In genomic region chr5:170296935-170297588, GRCh38 we compare ENCODE assay signal across 8 cellular contexts. TPM values are rescaled to one million over a fixed set of nuclear protein-coding genes. Genes with fewer than 3 reads are reported as not detected.
A peak's percentile ranks its signal among the peaks of the same experiment; 100 is the strongest.
DNase-seq lines count a peak whose midpoint lies in the region; ATAC-seq, FAIRE-seq and TF ChIP-seq lines count a peak whose summit lies in the region.

No MANE protein-coding gene starts in this region.

- no peaks in the 10 kb centered on the region for H3K27me3 ChIP-seq in right atrium auricular region

- ATAC-seq in HG03571 (IDR thresholded peaks at IDR 0.05; ENCODE audit: unreplicated experiment), result peak; percentile 54

- peak overlapping the region; percentile 57 to 81 for H3K27ac ChIP-seq in right atrium auricular region

- no peaks in the 10 kb centered on the region for H3K9me3 ChIP-seq in right atrium auricular region

- no peaks in the 10 kb centered on the region for H3K36me3 ChIP-seq in right atrium auricular region

- peak; percentile 61 for DNase-seq in GM12865 (ENCODE audit: low read depth)
- DNase-seq in GM20000 (ENCODE audit: low spot score), result peak; percentile 51
- no peak for DNase-seq in right atrium auricular region (ENCODE audit: low spot score)
- DNase-seq in DMS53 treated with DMSO at 0.1 percent for 48 hours (lab: John Stamatoyannopoulos, UW; ENCODE audit: unreplicated experiment), result no peak
- no peak for DNase-seq in urothelium cell line (ENCODE audit: low spot score)
- DNase-seq in NCI-H2081 treated with DMSO at 0.1 percent for 48 hours (lab: John Stamatoyannopoulos, UW), result no peak
- no peak for DNase-seq in hypothalamus (lab: John Stamatoyannopoulos, UW)

- no peaks in the 10 kb centered on the region for H3K4me1 ChIP-seq in right atrium auricular region

- FAIRE-seq in urothelium cell line (lab: Jason Lieb, UNC), result no peak

- H3K4me3 ChIP-seq in GM12865 (ENCODE audit: low read depth, low read length) (peak overlapping the region; percentile 79), right atrium auricular region (peak overlapping the region; percentile 29 to 50)

- TF ChIP-seq CTCF in GM12865 (IDR thresholded peaks at IDR 0.05; ENCODE audit: insufficient read depth, low read depth, low read length, missing control alignments) (no peak), GM20000 (IDR thresholded peaks at IDR 0.05; ENCODE audit: extremely low read depth, missing control alignments) (no peak), right atrium auricular region (IDR thresholded peaks at IDR 0.05) (no peak)

RNA-seq across cellular contexts. Expression of gene LCP2, which starts 0.5 kb away (rescaled TPM):
- 1 to 10 TPM; 3.9 to 6.5 TPM for total RNA-seq in right atrium auricular region

Comparison
In these comparisons a context has a peak if more than half of its experiments do, and no peak if none do; other contexts are left out.
1. DNase-seq: peak in GM12865 (single experiment) and GM20000 (single experiment); none in right atrium auricular region (single experiment), DMS53 treated with DMSO at 0.1 percent for 48 hours (single experiment), urothelium cell line (single experiment), NCI-H2081 treated with DMSO at 0.1 percent for 48 hours (single experiment) and hypothalamus (0 of 51).